1 cellular context compared by ENCODE assay signal in genomic region chr16:22206013-22206846, GRCh38.
TF ChIP-seq lines count a peak whose summit lies in the region.

EEF2K (plus strand) TSS chr16:22206278; CDS start chr16:22225730, 19,452 bp downstream.

TF ChIP-seq in HepG2, 621 proteins besides CTCF, POLR2A, EP300 and RAD21 (continued from another document and continues in another):
- TF ChIP-seq FIP1L1 (IDR thresholded peaks at IDR 0.05; ENCODE audit: borderline replicate concordance, insufficient read depth, low read depth, low read length) = 0 out of 2 replicates have a peak, but pooled peaks have one; percentile 53
- TF ChIP-seq ZNF101 (CRISPR knock-in tag; IDR thresholded peaks at IDR 0.05; ENCODE audit: borderline replicate concordance, low read depth) = peak; percentile 36; the same call in 1 of the 2 replicates
- no peak for TF ChIP-seq RBAK (CRISPR knock-in tag; IDR thresholded peaks at IDR 0.05)
- peak; percentile 90 for TF ChIP-seq KDM1A (CRISPR knock-in tag; IDR thresholded peaks at IDR 0.05)
- TF ChIP-seq MXD3 (CRISPR knock-in tag; IDR thresholded peaks at IDR 0.05) = peak; percentile 99
- TF ChIP-seq ZNF780A (CRISPR knock-in tag; IDR thresholded peaks at IDR 0.05) = no peak
- TF ChIP-seq ZNF841 (CRISPR knock-in tag; IDR thresholded peaks at IDR 0.05; ENCODE audit: borderline replicate concordance) = no peak
- peak; percentile 78; the same call in 1 of the 2 replicates for TF ChIP-seq ZXDC (CRISPR knock-in tag; IDR thresholded peaks at IDR 0.05)
- no peak for TF ChIP-seq FOXA1 (IDR thresholded peaks at IDR 0.05)
- peak; percentile 97 for TF ChIP-seq FOXA1 (CRISPR knock-in tag; IDR thresholded peaks at IDR 0.05)
- peak; percentile 53 for TF ChIP-seq RFX5 (IDR thresholded peaks at IDR 0.05; ENCODE audit: low read depth, low read length)
- no peak; the same call in 1 of the 2 replicates for TF ChIP-seq ZNF670 (CRISPR knock-in tag; IDR thresholded peaks at IDR 0.05; ENCODE audit: borderline replicate concordance)
- peak; percentile 81 for TF ChIP-seq HIC2 (CRISPR knock-in tag; IDR thresholded peaks at IDR 0.05; ENCODE audit: low read depth)
- TF ChIP-seq SIX1 (CRISPR knock-in tag; IDR thresholded peaks at IDR 0.05; ENCODE audit: borderline replicate concordance) = peak; percentile 48
- TF ChIP-seq KDM4B (CRISPR knock-in tag; IDR thresholded peaks at IDR 0.05) = peak; percentile 97
- no peak for TF ChIP-seq NR2F6 (IDR thresholded peaks at IDR 0.05)
- TF ChIP-seq NR2F6 (CRISPR knock-in tag; IDR thresholded peaks at IDR 0.05) = peak; percentile 80
- peak; percentile 93; the same call in 1 of the 2 replicates for TF ChIP-seq ATF6 (CRISPR knock-in tag; conservative IDR thresholded peaks at IDR 0.05)
- no peak; the same call in 1 of the 2 replicates for TF ChIP-seq ZNF235 (CRISPR knock-in tag; IDR thresholded peaks at IDR 0.05; ENCODE audit: borderline replicate concordance)
- TF ChIP-seq KLF16 (CRISPR knock-in tag; IDR thresholded peaks at IDR 0.05) = peak in 1 of 2 experiments; percentile 99; a peak in 2 of 4 replicates
- TF ChIP-seq ZNF704 (CRISPR knock-in tag; IDR thresholded peaks at IDR 0.05; ENCODE audit: borderline replicate concordance) = no peak
- peak; percentile 77; the same call in 1 of the 2 replicates for TF ChIP-seq PREB (CRISPR knock-in tag; IDR thresholded peaks at IDR 0.05)
- peak; percentile 99 for TF ChIP-seq ZGPAT (CRISPR knock-in tag; IDR thresholded peaks at IDR 0.05)
- peak; percentile 95 for TF ChIP-seq ZNF276 (CRISPR knock-in tag; IDR thresholded peaks at IDR 0.05; ENCODE audit: low read depth)
- TF ChIP-seq ZNF75D (CRISPR knock-in tag; IDR thresholded peaks at IDR 0.05; ENCODE audit: borderline replicate concordance) = no peak
- peak; percentile 99 for TF ChIP-seq SMAD1 (CRISPR knock-in tag; IDR thresholded peaks at IDR 0.05; ENCODE audit: borderline replicate concordance, low read depth)
- peak; percentile 89; the same call in 1 of the 2 replicates for TF ChIP-seq PRDM10 (CRISPR knock-in tag; IDR thresholded peaks at IDR 0.05; ENCODE audit: low read depth)
- peak; percentile 99 for TF ChIP-seq ZNF142 (CRISPR knock-in tag; IDR thresholded peaks at IDR 0.05)
- TF ChIP-seq SP2 (CRISPR knock-in tag; IDR thresholded peaks at IDR 0.05) = peak; percentile 42; the same call in 1 of the 2 replicates
- TF ChIP-seq BATF2 (CRISPR knock-in tag; IDR thresholded peaks at IDR 0.05) = peak; percentile 72; the same call in 1 of the 2 replicates
